ENCODE assay signal across 8 cellular contexts in genomic region chr7:149872419-149873073, GRCh38. TPM values are rescaled to one million over a fixed set of nuclear protein-coding genes. Genes with fewer than 3 reads are reported as not detected.
DNase-seq lines count a peak whose midpoint lies in the region; ATAC-seq and TF ChIP-seq lines count a peak whose summit lies in the region.

No MANE protein-coding gene starts in this region.

- H3K27ac ChIP-seq in HUES6 (ENCODE audit: low read depth, low read length): no peak overlapping the region

- no peaks in the 10 kb centered on the region for H3K36me3 ChIP-seq in HUES6 (ENCODE audit: control insufficient read depth, insufficient read depth, low read length)

- intact Hi-C loops in sciatic nerve (cut with DNase I): no loop called here

- peak; percentile 28 for TF ChIP-seq CTCF in cardiac fibroblast (IDR thresholded peaks at IDR 0.05; ENCODE audit: low read depth, low read length)

- peak overlapping the region; percentile 85 for H3K4me3 ChIP-seq in HUES6 (ENCODE audit: low read depth, low read length)
- peak overlapping the region; percentile 69 to 76 for H3K4me3 ChIP-seq in cardiac fibroblast (replicated peaks in 1 of 2; ENCODE audit: low read depth in 2 of 2, low read length in 2 of 2)

- peak overlapping the region; percentile 31 for H3K9ac ChIP-seq in HUES6 (ENCODE audit: low read length)

- H3K4me1 ChIP-seq in HUES6 (ENCODE audit: control insufficient read depth, insufficient read depth, low read length): peaks cover 14% of the 10 kb centered on the region

- H3K27me3 ChIP-seq in HUES6 (ENCODE audit: control insufficient read depth, insufficient read depth, low read length): peaks cover 31% of the 10 kb centered on the region

- ATAC-seq in sciatic nerve (peak; percentile 94), HG03460 (IDR thresholded peaks at IDR 0.05; ENCODE audit: unreplicated experiment) (no peak)

- DNase-seq in NCI-H1436 (lab: John Stamatoyannopoulos, UW) (peak; percentile 43), NCI-H1436 treated with DMSO at 0.1 percent for 48 hours (lab: John Stamatoyannopoulos, UW) (no peak), OCI-M2 (lab: John Stamatoyannopoulos, UW; ENCODE audit: unreplicated experiment) (peak; percentile 58), cardiac fibroblast (ENCODE audit: low read depth in 2 of 2) (peak; percentile 77 to 80), iPS-NIHi11 (ENCODE audit: low spot score) (peak; percentile 77), sciatic nerve (ENCODE audit: low spot score) (peak; percentile 88)

- no peaks in the 10 kb centered on the region for H3K9me3 ChIP-seq in HUES6 (ENCODE audit: control insufficient read depth, insufficient read depth, low read depth, low read length)

RNA-seq across cellular contexts. Expression of gene ATP6V0E2, which starts 1.2 kb away (rescaled TPM):
- total RNA-seq in sciatic nerve: 34.8 TPM

RNA-seq across cellular contexts. Expression of gene ZNF862, which starts 34.4 kb away (rescaled TPM):
- 34.1 TPM for total RNA-seq in sciatic nerve
